In genomic region chr17:49361129-49361901, GRCh38 we compare ENCODE assay signal across 8 cellular contexts. TPM values are rescaled to one million over a fixed set of nuclear protein-coding genes. Genes with fewer than 3 reads are reported as not detected.
A peak's percentile ranks its signal among the peaks of the same experiment; 100 is the strongest.
DNase-seq lines count a peak whose midpoint lies in the region; ATAC-seq and TF ChIP-seq lines count a peak whose summit lies in the region.

No MANE protein-coding gene starts in this region.

- DNase-seq in GM13976 (ENCODE audit: low spot score) (peak; percentile 47), NCI-H187 (lab: John Stamatoyannopoulos, UW) (peak; percentile 9 to 30), chondrocyte (ENCODE audit: low spot score) (no peak), right lobe of liver (peak; percentile 49 to 76 (median 67)), NCI-H1694 treated with DMSO at 0.1 percent for 48 hours (lab: John Stamatoyannopoulos, UW) (no peak)
- peak; percentile 28 to 35 for DNase-seq in activated CD4-positive, alpha-beta T cell treated with anti-CD3 and anti-CD28 coated beads for 24 hours (ENCODE audit: low read depth in 2 of 2)
- DNase-seq in stimulated activated CD4-positive, alpha-beta T cell treated with anti-CD3 and anti-CD28 coated beads, Interleukin-4, amount 100 ng/mL, for 24 hours: peak; percentile 72

- in situ Hi-C loops in GM13976 (cut with MboI; ENCODE audit: low sequenced_read_pairs, unreplicated experiment): no loop called here

- intact Hi-C loops in right lobe of liver (cut with DNase I): no loop called here

- H3K9me3 Mint-ChIP-seq in chondrocyte (ENCODE audit: low read depth): no peaks in the 10 kb centered on the region

- no peaks in the 10 kb centered on the region for H3K9me3 ChIP-seq in right lobe of liver

- 0% methylated on average over 9 of the region's 52 CpGs for WGBS in right lobe of liver (ENCODE audit: insufficient coverage, low coverage, low lambda C conversion rate, missing lambda C conversion rate)

- no peak for TF ChIP-seq CTCF in GM13976 (IDR thresholded peaks at IDR 0.05; ENCODE audit: borderline replicate concordance, control extremely low read depth, extremely low read depth, insufficient read depth, missing control alignments)
- TF ChIP-seq CTCF in chondrocyte (IDR thresholded peaks at IDR 0.05): no peak
- TF ChIP-seq CTCF in right lobe of liver (IDR thresholded peaks at IDR 0.05): no peak

- H3K4me3 Mint-ChIP-seq in chondrocyte (ENCODE audit: unreplicated experiment): peak overlapping the region; percentile 82

- H3K36me3 Mint-ChIP-seq in chondrocyte (ENCODE audit: low read depth): no peaks in the 10 kb centered on the region

- H3K36me3 ChIP-seq in right lobe of liver: no peaks in the 10 kb centered on the region

- peak overlapping the region; percentile 84 for H3K27ac Mint-ChIP-seq in chondrocyte (ENCODE audit: unreplicated experiment)

- peaks cover 0 to 37% (median 15%) of the 10 kb centered on the region in 4 donors for H3K4me1 ChIP-seq in right lobe of liver

- peak; percentile 9 for ATAC-seq in HG02588 (IDR thresholded peaks at IDR 0.05; ENCODE audit: unreplicated experiment)
- peak; percentile 13 to 29 (median 18) for ATAC-seq in right lobe of liver

- no peaks in the 10 kb centered on the region for H3K27me3 ChIP-seq in right lobe of liver

- H3K4me3 ChIP-seq in right lobe of liver: peak overlapping the region; percentile 85 to 97 (median 88)

- H3K4me1 Mint-ChIP-seq in chondrocyte (ENCODE audit: low read depth): peaks cover 37% of the 10 kb centered on the region

- H3K27ac ChIP-seq in right lobe of liver: peak overlapping the region; percentile 89 to 92 (median 90)

- TF ChIP-seq POLR2A in right lobe of liver (IDR thresholded peaks at IDR 0.05): no peak

- H3K27me3 Mint-ChIP-seq in chondrocyte (ENCODE audit: low read depth): no peaks in the 10 kb centered on the region

RNA-seq across cellular contexts. Expression of gene ZNF652, which starts 0.7 kb away (rescaled TPM):
- total RNA-seq in chondrocyte (45.0 to 59.3 TPM (median 48.0 TPM) in 3 replicates), right lobe of liver (10 to 100 TPM; 16.9 to 36.8 (median 24.3) TPM)

RNA-seq across cellular contexts. Expression of gene PHB1, which starts 53.4 kb away (rescaled TPM):
- 108 to 129 TPM (median 114 TPM) in 3 replicates for total RNA-seq in chondrocyte
- 100 to 1,000 TPM in 5 of 6 experiments, 10 to 100 TPM in 1; 88.5 to 131 (median 102) TPM for total RNA-seq in right lobe of liver

Comparison
In these comparisons a context has a peak if more than half of its experiments do, and no peak if none do; other contexts are left out.
1. DNase-seq: peak in GM13976 (single experiment), NCI-H187 (2 of 2), activated CD4-positive, alpha-beta T cell treated with anti-CD3 and anti-CD28 coated beads for 24 hours (2 of 2), right lobe of liver (3 of 3) and stimulated activated CD4-positive, alpha-beta T cell treated with anti-CD3 and anti-CD28 coated beads, Interleukin-4, amount 100 ng/mL, for 24 hours (single experiment); none in chondrocyte (single experiment) and NCI-H1694 treated with DMSO at 0.1 percent for 48 hours (single experiment).